In genomic region chr6:43953794-43954310, GRCh38 we compare ENCODE assay signal across 1 cellular context.
TF ChIP-seq lines count a peak whose summit lies in the region.

No MANE protein-coding gene starts in this region.

TF ChIP-seq in GM23338, 12 proteins besides CTCF, POLR2A, EP300 and RAD21 (continued from another document):
- no peak for TF ChIP-seq REST (IDR thresholded peaks at IDR 0.05; ENCODE audit: unreplicated experiment)
- TF ChIP-seq CREB1 (CRISPR knock-in tag; IDR thresholded peaks at IDR 0.05; ENCODE audit: low read depth): no peak
- no peak for TF ChIP-seq ETS1 (IDR thresholded peaks at IDR 0.05)
